8 cellular contexts compared by ENCODE assay signal in the genomic region with DNA sequence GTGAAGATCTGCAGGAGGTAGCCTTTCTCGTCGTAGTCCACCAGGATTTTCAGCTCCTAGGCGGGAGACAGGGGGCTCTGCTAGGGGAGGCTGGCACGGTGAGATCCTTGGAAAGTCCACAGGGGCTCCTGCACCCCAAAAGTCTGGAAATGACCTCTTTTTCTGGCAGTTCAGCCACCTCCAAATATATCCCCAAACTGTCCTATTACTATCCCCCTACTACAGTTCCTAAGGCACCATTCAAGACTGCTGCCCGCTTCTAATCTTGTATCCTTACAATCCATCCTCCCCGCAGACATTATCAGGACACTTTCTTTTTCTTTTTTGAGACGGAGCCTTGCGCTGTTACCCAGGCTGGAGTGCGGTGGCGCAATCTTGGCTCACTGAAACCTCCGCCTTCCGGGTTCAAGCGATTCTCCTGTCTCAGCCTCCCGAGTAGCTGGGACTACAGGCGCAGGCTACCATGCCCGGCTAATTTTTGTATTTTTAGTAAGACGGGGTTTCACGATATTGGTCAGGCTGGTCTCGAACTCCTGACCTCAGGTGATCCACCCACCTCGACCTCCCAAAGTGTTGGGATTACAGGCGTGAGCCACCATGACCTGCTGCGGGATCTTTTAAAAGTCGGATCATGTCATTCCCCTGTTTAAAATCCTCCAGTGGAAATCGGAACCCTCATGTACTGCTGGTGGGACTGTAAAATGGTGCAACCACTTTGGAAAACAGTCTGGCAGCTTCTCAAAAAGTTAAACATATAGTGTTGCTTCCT. TPM values are rescaled to one million over a fixed set of nuclear protein-coding genes. Genes with fewer than 3 reads are reported as not detected.
DNase-seq lines count a peak whose midpoint lies in the region; ATAC-seq and TF ChIP-seq lines count a peak whose summit lies in the region.

No MANE protein-coding gene starts in this region.

- peak overlapping the region; percentile 80 for H3K9ac ChIP-seq in mesendoderm (ENCODE audit: low read length)

- no peak overlapping the region for H4K8ac ChIP-seq in mesendoderm (ENCODE audit: low read depth, low read length)

- H3K79me1 ChIP-seq in mesendoderm (ENCODE audit: low read length) = no peaks in the 10 kb centered on the region

- 72 to 82% (median 76%) methylated on average over 21 to 24 of the region's 24 CpGs for WGBS in heart left ventricle, 4 donors
- WGBS in mesendoderm (ENCODE audit: extremely low coverage, insufficient coverage, low lambda C conversion rate) = no CpG with 5 or more reads among the region's 24 CpGs
- WGBS in aorta, 2 donors = 78% methylated on average over 24 of the region's 24 CpGs

- H3K36me3 ChIP-seq in heart left ventricle = no peaks in the 10 kb centered on the region
- H3K36me3 ChIP-seq in ascending aorta = no peaks in the 10 kb centered on the region
- H3K36me3 ChIP-seq in mesendoderm (ENCODE audit: control insufficient read depth, insufficient read depth, low read length) = no peaks in the 10 kb centered on the region
- no peaks in the 10 kb centered on the region for H3K36me3 ChIP-seq in aorta (ENCODE audit: control insufficient read depth in 1 of 2, insufficient read depth in 2 of 2, low read length in 1 of 2)

- DNase-seq in heart left ventricle (no peak), left cardiac atrium (no peak), ascending aorta (ENCODE audit: low spot score in 2 of 2) (no peak), mesendoderm (no peak), aorta (no peak)
- DNase-seq in activated CD4-positive, alpha-beta T cell treated with anti-CD3 and anti-CD28 coated beads for 48 hours = no peak

- peak overlapping the region; percentile 8 for H2BK5ac ChIP-seq in mesendoderm (ENCODE audit: low read length)

- H3K23ac ChIP-seq in mesendoderm (ENCODE audit: low read length) = peak overlapping the region; percentile 90

- ATAC-seq in heart left ventricle (no peak), left cardiac atrium (no peak), aorta (ENCODE audit: low FRiP score) (no peak), GM19455 (IDR thresholded peaks at IDR 0.05; ENCODE audit: unreplicated experiment) (no peak), HG03097 (IDR thresholded peaks at IDR 0.05; ENCODE audit: low FRiP score, unreplicated experiment) (no peak)

- peak overlapping the region; percentile 20 to 80 (median 66) for H3K4me3 ChIP-seq in heart left ventricle
- peak overlapping the region; percentile 63 to 87 for H3K4me3 ChIP-seq in ascending aorta
- H3K4me3 ChIP-seq in mesendoderm (ENCODE audit: low read length) = peak overlapping the region; percentile 50
- peak overlapping the region; percentile 47 to 60 for H3K4me3 ChIP-seq in aorta (ENCODE audit: low read length in 2 of 2)

- H3K27me3 ChIP-seq in heart left ventricle (no peaks in the 10 kb centered on the region), ascending aorta (no peaks in the 10 kb centered on the region), mesendoderm (ENCODE audit: insufficient read depth, low read length, poor library complexity) (no peaks in the 10 kb centered on the region), aorta (ENCODE audit: control insufficient read depth in 1 of 2, insufficient read depth in 2 of 2, low read length in 1 of 2) (no peaks in the 10 kb centered on the region)

- H3K27ac ChIP-seq in heart left ventricle = peak overlapping the region in 11 of 12 donors; percentile 41 to 79 (median 63)
- peak overlapping the region; percentile 22 to 70 for H3K27ac ChIP-seq in ascending aorta
- peak overlapping the region; percentile 10 for H3K27ac ChIP-seq in mesendoderm (ENCODE audit: low read depth, low read length)
- H3K27ac ChIP-seq in aorta (ENCODE audit: low read depth in 1 of 2, low read length in 2 of 2) = no peak overlapping the region

- H3K4me1 ChIP-seq in heart left ventricle (peaks cover 0 to 13% (median 5%) of the 10 kb centered on the region in 12 donors), ascending aorta (peaks cover 0 to 11% of the 10 kb centered on the region in 2 donors), mesendoderm (ENCODE audit: control insufficient read depth, low read depth, low read length) (no peaks in the 10 kb centered on the region), aorta (ENCODE audit: control insufficient read depth in 1 of 2, insufficient read depth in 2 of 2, low read length in 2 of 2) (no peaks in the 10 kb centered on the region)

- TF ChIP-seq CTCF in heart left ventricle (IDR thresholded peaks at IDR 0.05) (no peak), ascending aorta (IDR thresholded peaks at IDR 0.05) (no peak)

- no peak for TF ChIP-seq POLR2A in heart left ventricle (IDR thresholded peaks at IDR 0.05)

- H2BK15ac ChIP-seq in mesendoderm (replicated peaks; ENCODE audit: low read depth) = no peak overlapping the region

- no peaks in the 10 kb centered on the region for H3K9me3 ChIP-seq in heart left ventricle
- no peaks in the 10 kb centered on the region for H3K9me3 ChIP-seq in ascending aorta
- no peaks in the 10 kb centered on the region for H3K9me3 ChIP-seq in aorta (ENCODE audit: control insufficient read depth, low read length)

- H2BK120ac ChIP-seq in mesendoderm (ENCODE audit: low read depth, low read length) = no peak overlapping the region

- no peaks in the 10 kb centered on the region for H3K79me2 ChIP-seq in mesendoderm (ENCODE audit: control insufficient read depth, insufficient read depth, low read length)

- H2AK5ac ChIP-seq in mesendoderm (ENCODE audit: low read length) = no peak overlapping the region

- peak overlapping the region; percentile 88 for H3K56ac ChIP-seq in mesendoderm (ENCODE audit: low read length)

- peak overlapping the region; percentile 12 for H3K18ac ChIP-seq in mesendoderm (ENCODE audit: low read length)

- no peak overlapping the region for H4K5ac ChIP-seq in mesendoderm (ENCODE audit: low read length)

- intact Hi-C loops in heart left ventricle (cut with DNase I) (loop anchor here in 3 of 10 donors (1.0 to 5.0 kb wide), 2 partner anchors 47 to 48 kb away; a partner anchor contains a TSS), left cardiac atrium (cut with DNase I) (no loop called here), ascending aorta (cut with DNase I) (loop anchor here (1.0 kb wide), 2 partner anchors 18 to 48 kb away; a partner anchor contains a TSS), aorta (cut with DNase I) (loop anchor here (2.0 to 5.0 kb wide), 2 partner anchors 47 to 49 kb away; a partner anchor contains a TSS)

- H3K4ac ChIP-seq in mesendoderm (ENCODE audit: low read depth, low read length) = no peak overlapping the region

- peak overlapping the region; percentile 56 for H3K4me2 ChIP-seq in mesendoderm (ENCODE audit: low read length)

RNA-seq across cellular contexts. Expression of a gene that starts 18.5 kb away (rescaled TPM):
- total RNA-seq in heart left ventricle = 1 to 10 TPM in 7 of 9 donors, under 1 TPM in 2; 0.36 to 2.2 (median 1.5) TPM
- polyA plus RNA-seq in heart left ventricle = 1 to 10 TPM in 1 of 2 donors, under 1 TPM in 1; 0.55 to 1.1 TPM
- total RNA-seq in left cardiac atrium = 1 to 10 TPM; 1.8 to 2.9 TPM
- total RNA-seq in ascending aorta = 0.96 TPM
- polyA plus RNA-seq in mesendoderm (2013, experiment 1 of 2) = 0.46 TPM
- 0.42 TPM for polyA plus RNA-seq in mesendoderm (2013, experiment 2 of 2)
- total RNA-seq in aorta = 1 to 10 TPM; 3.1 to 5.2 TPM
- 10 to 100 TPM in 1 of 2 donors, 1 to 10 TPM in 1; 6.6 to 14.4 TPM for polyA plus RNA-seq in aorta

RNA-seq across cellular contexts. Expression of a gene that starts 36.4 kb away (rescaled TPM):
- total RNA-seq in heart left ventricle (10 to 100 TPM in 5 of 9 donors, 1 to 10 TPM in 4; 6.2 to 17.0 (median 12.0) TPM), left cardiac atrium (10 to 100 TPM in 1 of 2 donors, 1 to 10 TPM in 1; 9.3 to 11.9 TPM), ascending aorta (22.7 TPM), aorta (10 to 100 TPM; 30.9 to 31.9 TPM)
- polyA plus RNA-seq in heart left ventricle (1 to 10 TPM; 6.9 to 7.2 TPM), aorta (10 to 100 TPM in 1 of 2 donors, 1 to 10 TPM in 1; 4.4 to 33.4 TPM)
- 11.4 TPM for polyA plus RNA-seq in mesendoderm (2013, experiment 1 of 2)
- 11.6 TPM for polyA plus RNA-seq in mesendoderm (2013, experiment 2 of 2)

RNA-seq across cellular contexts. Expression of a gene that starts 46.7 kb away (rescaled TPM):
- total RNA-seq in heart left ventricle (10 to 100 TPM; 18.8 to 45.2 (median 26.6) TPM), left cardiac atrium (10 to 100 TPM; 14.7 to 25.1 TPM), ascending aorta (1.9 TPM), aorta (10 to 100 TPM in 1 of 2 donors, 1 to 10 TPM in 1; 5.6 to 18.0 TPM)
- polyA plus RNA-seq in heart left ventricle (10 to 100 TPM; 18.8 to 23.8 TPM), aorta (10 to 100 TPM in 1 of 2 donors, 1 to 10 TPM in 1; 5.2 to 12.5 TPM)
- 15.5 TPM for polyA plus RNA-seq in mesendoderm (2013, experiment 1 of 2)
- 15.0 TPM for polyA plus RNA-seq in mesendoderm (2013, experiment 2 of 2)

RNA-seq across cellular contexts. Expression of a gene that starts 48.4 kb away (rescaled TPM):
- 10 to 100 TPM; 28.8 to 47.8 (median 37.9) TPM for total RNA-seq in heart left ventricle
- polyA plus RNA-seq in heart left ventricle = 100 to 1,000 TPM in 1 of 2 donors, 10 to 100 TPM in 1; 24.8 to 133 TPM
- 10 to 100 TPM; 33.2 to 34.1 TPM for total RNA-seq in left cardiac atrium
- 49.8 TPM for total RNA-seq in ascending aorta
- 34.3 TPM for polyA plus RNA-seq in mesendoderm (2013, experiment 1 of 2)
- 32.3 TPM for polyA plus RNA-seq in mesendoderm (2013, experiment 2 of 2)
- total RNA-seq in aorta = 10 to 100 TPM; 37.2 to 42.3 TPM
- 10 to 100 TPM; 39.4 to 81.8 TPM for polyA plus RNA-seq in aorta

Comparison
In these comparisons a context has a peak if more than half of its experiments do, and no peak if none do; other contexts are left out.
1. H3K27ac ChIP-seq: peak in heart left ventricle (11 of 12), ascending aorta (2 of 2) and mesendoderm (single experiment); none in aorta (0 of 2).
2. intact Hi-C loops: an anchor here in ascending aorta (1.0 kb wide) and aorta (2.0 to 5.0 kb wide); none called in left cardiac atrium.
3. Peak in every context shown above with its lines, with median percentiles within 50 percentile points of each other: H3K4me3 ChIP-seq.